13 cellular contexts compared by ENCODE assay signal in the genomic region with DNA sequence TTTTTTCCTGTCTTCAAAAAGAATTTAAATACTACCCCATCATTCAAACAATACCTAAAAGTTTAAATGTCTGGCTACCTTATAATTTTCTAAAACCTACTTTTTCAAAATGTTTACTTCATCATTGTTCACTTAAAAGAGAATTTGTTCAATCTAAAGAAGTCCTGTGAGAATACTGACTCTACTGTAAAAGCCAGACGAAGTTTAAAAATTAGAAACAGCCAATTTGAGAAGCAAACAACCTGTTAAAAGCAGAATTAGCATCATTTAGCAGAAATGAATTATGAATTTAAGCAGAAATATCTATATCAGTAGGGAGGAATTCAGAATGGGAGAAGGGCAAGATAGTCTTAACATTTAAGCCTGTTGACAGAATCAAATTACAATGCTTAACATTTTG. TPM values are rescaled to one million over a fixed set of nuclear protein-coding genes. Genes with fewer than 3 reads are reported as not detected.
A peak's percentile ranks its signal among the peaks of the same experiment; 100 is the strongest.
DNase-seq lines count a peak whose midpoint lies in the region; ATAC-seq, FAIRE-seq and TF ChIP-seq lines count a peak whose summit lies in the region.
"Had no signal": no experiment of that assay in that cellular context is flagged by ENCODE, and none has a peak within 500 bp of the region (broad histone marks: within the 10 kb centered on the region; RNA-seq: fewer than 3 reads in every experiment).

No MANE protein-coding gene starts in this region.

- H3K9me3 ChIP-seq in cardiac muscle cell (ENCODE audit: low read depth) = no peaks in the 10 kb centered on the region
- no peaks in the 10 kb centered on the region for H3K9me3 ChIP-seq in OCI-LY3 (ENCODE audit: insufficient read depth, low read length)
- H3K9me3 ChIP-seq in fibroblast of lung (ENCODE audit: control insufficient read depth, insufficient read depth, low read depth, low read length) = no peaks in the 10 kb centered on the region
- H3K9me3 ChIP-seq in pancreas = no peaks in the 10 kb centered on the region
- H3K9me3 ChIP-seq: spleen had no signal

- H3K36me3 ChIP-seq in cardiac muscle cell = no peaks in the 10 kb centered on the region
- H3K36me3 ChIP-seq in OCI-LY3 (replicated peaks; ENCODE audit: low read depth, low read length) = peaks cover 3% of the 10 kb centered on the region
- no peaks in the 10 kb centered on the region for H3K36me3 ChIP-seq in fibroblast of lung (ENCODE audit: control insufficient read depth, insufficient read depth, low read length)
- no peaks in the 10 kb centered on the region for H3K36me3 ChIP-seq in pancreas
- H3K36me3 ChIP-seq: spleen had no signal

- ATAC-seq in Right ventricle myocardium inferior (no peak), pancreas (no peak)
- no peak for ATAC-seq in activated CD4-positive, CD25-positive, alpha-beta regulatory T cell treated with anti-CD3 and anti-CD28 coated beads, Interleukin-2, amount 50 U/mL, for 24 hours

- H3K4me2 ChIP-seq in OCI-LY3 (ENCODE audit: low read length) (peak overlapping the region; percentile 15), fibroblast of lung (ENCODE audit: extremely low read depth, insufficient read depth, low read length) (peak overlapping the region; percentile 26)

- H3K9ac ChIP-seq in OCI-LY3 (ENCODE audit: low read length) = no peak overlapping the region
- H3K9ac ChIP-seq in fibroblast of lung (ENCODE audit: insufficient read depth, low read length) = no peak overlapping the region

- H2AFZ ChIP-seq in OCI-LY3 (ENCODE audit: low read depth, low read length) = no peak overlapping the region
- H2AFZ ChIP-seq in fibroblast of lung (ENCODE audit: low read length) = no peak overlapping the region

- H3K27me3 ChIP-seq in cardiac muscle cell = no peaks in the 10 kb centered on the region
- no peaks in the 10 kb centered on the region for H3K27me3 ChIP-seq in OCI-LY3 (ENCODE audit: low read depth, low read length)
- H3K27me3 ChIP-seq in fibroblast of lung (ENCODE audit: control insufficient read depth, insufficient read depth, low read length) = no peaks in the 10 kb centered on the region
- no peaks in the 10 kb centered on the region for H3K27me3 ChIP-seq in pancreas
- H3K27me3 ChIP-seq: spleen had no signal

- H3K79me2 ChIP-seq in OCI-LY3 (ENCODE audit: low read length) (peaks cover 92% of the 10 kb centered on the region), fibroblast of lung (ENCODE audit: control insufficient read depth, insufficient read depth, low read length) (peaks cover 86% of the 10 kb centered on the region)

- H3K4me3 ChIP-seq in cardiac muscle cell (peak overlapping the region; percentile 67), OCI-LY3 (ENCODE audit: low read length) (no peak overlapping the region), fibroblast of lung (replicated peaks in 1 of 4; ENCODE audit: control extremely low read depth in 1 of 4, insufficient read depth in 1 of 4, low read depth in 3 of 4, low read length in 4 of 4) (peak overlapping the region in 3 of 4 experiments; percentile 67 to 85 (median 85)), pancreas (no peak overlapping the region)

- H4K20me1 ChIP-seq in OCI-LY3 (ENCODE audit: insufficient read depth, low read length) (0 out of 2 replicates have a peak, but pooled peaks cover 4% of the 10 kb centered on the region), fibroblast of lung (ENCODE audit: control insufficient read depth, extremely low read depth, insufficient read depth, low read length) (no peaks in the 10 kb centered on the region)

- peak overlapping the region; percentile 54 for H3K27ac ChIP-seq in cardiac muscle cell
- no peak overlapping the region for H3K27ac ChIP-seq in OCI-LY3 (ENCODE audit: low read length)
- H3K27ac ChIP-seq in fibroblast of lung (ENCODE audit: insufficient read depth, low read length) = peak overlapping the region; percentile 94
- H3K27ac ChIP-seq in pancreas = no peak overlapping the region

- no peak for DNase-seq in cardiac muscle cell (ENCODE audit: low read depth in 1 of 2, low spot score in 1 of 2)
- DNase-seq in Right ventricle myocardium inferior (ENCODE audit: missing footprints) = no peak
- DNase-seq in fibroblast of lung (ENCODE audit: low read depth in 2 of 2) = peak in 1 of 2 donors; percentile 12
- DNase-seq in NCI-H1048 (lab: John Stamatoyannopoulos, UW) = no peak
- no peak for DNase-seq in NCI-H2227 treated with DMSO at 0.1 percent for 48 hours (lab: John Stamatoyannopoulos, UW)
- no peak for DNase-seq in pancreas
- DNase-seq: activated CD4-positive, CD25-positive, alpha-beta regulatory T cell; NCI-H1417 treated with DMSO at 0.1 percent for 48 hours; spleen; stimulated activated CD8-positive, alpha-beta memory T cell treated with anti-CD3 and anti-CD28 coated beads, Interleukin-4, amount 100 ng/mL, for 48 hours had no signal

- TF ChIP-seq CTCF in cardiac muscle cell (IDR thresholded peaks at IDR 0.05; ENCODE audit: low read depth, low read length) (no peak), OCI-LY3 (IDR thresholded peaks at IDR 0.05; ENCODE audit: low read depth, low read length) (no peak), fibroblast of lung (conservative IDR thresholded peaks at IDR 0.05 in 1 of 2, IDR thresholded peaks at IDR 0.05 in 1 of 2; ENCODE audit: low read depth in 1 of 2, low read length in 2 of 2) (no peak), pancreas (IDR thresholded peaks at IDR 0.05) (no peak)

- peaks cover 17% of the 10 kb centered on the region for H3K4me1 ChIP-seq in cardiac muscle cell (ENCODE audit: low read depth)
- peaks cover 30% of the 10 kb centered on the region for H3K4me1 ChIP-seq in OCI-LY3 (ENCODE audit: low read length)
- peaks cover 10% of the 10 kb centered on the region for H3K4me1 ChIP-seq in fibroblast of lung (ENCODE audit: control insufficient read depth, extremely low read depth, insufficient read depth, low read length)
- H3K4me1 ChIP-seq in pancreas = peaks cover 0 to 9% (median 7%) of the 10 kb centered on the region in 3 donors

- intact Hi-C loops in Right ventricle myocardium inferior (cut with DNase I) (loop anchor here (10.0 kb wide), 2 partner anchors 48 to 212 kb away; a partner anchor contains a TSS), pancreas (cut with DNase I) (no loop called here)

- FAIRE-seq in pancreas (lab: Jason Lieb, UNC) = no peak
- FAIRE-seq: GM19239 had no signal

- 75 to 78% methylated on average over 1 of the region's 1 CpG for WGBS in pancreas, 2 donors

RNA-seq across cellular contexts. Expression of a gene that starts 2.1 kb away (rescaled TPM):
- total RNA-seq in cardiac muscle cell = 55.5 and 107 TPM in 2 replicates
- polyA plus RNA-seq in cardiac muscle cell = 37.7 and 59.2 TPM in 2 replicates
- total RNA-seq in Right ventricle myocardium inferior = 32.7 TPM
- total RNA-seq in fibroblast of lung = 32.9 and 53.7 TPM in 2 replicates
- polyA plus RNA-seq in fibroblast of lung = 52.9 and 63.0 TPM in 2 replicates
- 88.0 and 89.5 TPM in 2 replicates for polyA plus RNA-seq in fibroblast of lung (2012)
- 6.4 and 6.8 TPM in 2 replicates for polyA minus RNA-seq in fibroblast of lung (ENCODE audit: low replicate concordance)
- 10 to 100 TPM in 4 of 6 donors, 1 to 10 TPM in 2; 7.6 to 15.7 (median 11.4) TPM for total RNA-seq in pancreas
- 10 to 100 TPM; 15.4 to 19.5 TPM for polyA plus RNA-seq in pancreas

RNA-seq across cellular contexts. Expression of a gene that starts 2.6 kb away (rescaled TPM):
- total RNA-seq in cardiac muscle cell (2.7 and 18.9 TPM in 2 replicates), Right ventricle myocardium inferior (1.5 TPM), fibroblast of lung (1.0 and 6.1 TPM in 2 replicates), pancreas (1 to 10 TPM in 2 of 6 donors, under 1 TPM in 4; 0.35 to 1.5 (median 0.81) TPM)
- polyA plus RNA-seq in cardiac muscle cell (2.2 and 23.9 TPM in 2 replicates), fibroblast of lung (18.9 and 63.1 TPM in 2 replicates), pancreas (under 1 TPM; 0.08 to 0.40 TPM)
- 14.1 and 44.8 TPM in 2 replicates for polyA plus RNA-seq in fibroblast of lung (2012)
- 6.7 and 17.7 TPM in 2 replicates for polyA minus RNA-seq in fibroblast of lung (ENCODE audit: low replicate concordance)

RNA-seq across cellular contexts. Expression of a gene that starts 46.2 kb away (rescaled TPM):
- total RNA-seq in cardiac muscle cell = 27.2 and 30.0 TPM in 2 replicates
- 24.7 and 25.6 TPM in 2 replicates for polyA plus RNA-seq in cardiac muscle cell
- 20.2 TPM for total RNA-seq in Right ventricle myocardium inferior
- 43.7 and 55.3 TPM in 2 replicates for total RNA-seq in fibroblast of lung
- polyA plus RNA-seq in fibroblast of lung = 28.2 and 29.3 TPM in 2 replicates
- polyA plus RNA-seq in fibroblast of lung (2012) = 19.9 and 22.3 TPM in 2 replicates
- 44.4 and 55.8 TPM in 2 replicates for polyA minus RNA-seq in fibroblast of lung (ENCODE audit: low replicate concordance)
- 10 to 100 TPM in 2 of 6 donors, 1 to 10 TPM in 4; 4.2 to 11.6 (median 6.6) TPM for total RNA-seq in pancreas
- polyA plus RNA-seq in pancreas = 1 to 10 TPM; 3.9 to 7.8 TPM

RNA-seq across cellular contexts. Expression of a gene that starts 56.9 kb away (rescaled TPM):
- total RNA-seq in cardiac muscle cell = 16.3 and 18.5 TPM in 2 replicates
- 17.0 and 18.2 TPM in 2 replicates for polyA plus RNA-seq in cardiac muscle cell
- 9.7 TPM for total RNA-seq in Right ventricle myocardium inferior
- 25.3 and 25.7 TPM in 2 replicates for total RNA-seq in fibroblast of lung
- 13.3 and 14.5 TPM in 2 replicates for polyA plus RNA-seq in fibroblast of lung
- polyA plus RNA-seq in fibroblast of lung (2012) = 9.4 and 10.7 TPM in 2 replicates
- polyA minus RNA-seq in fibroblast of lung (ENCODE audit: low replicate concordance) = 6.6 and 22.9 TPM in 2 replicates
- total RNA-seq in pancreas = 1 to 10 TPM; 3.0 to 6.4 (median 4.2) TPM
- 1 to 10 TPM; 1.2 to 3.4 TPM for polyA plus RNA-seq in pancreas

Comparison
In these comparisons a context has a peak if more than half of its experiments do, and no peak if none do; other contexts are left out.
1. H3K27ac ChIP-seq: peak in cardiac muscle cell (single experiment) and fibroblast of lung (single experiment); none in OCI-LY3 (single experiment) and pancreas (0 of 4).
2. H3K4me3 ChIP-seq: peak in cardiac muscle cell (single experiment) and fibroblast of lung (3 of 4); none in OCI-LY3 (single experiment) and pancreas (0 of 4).